Comparison of ENCODE assay signal across 1 cellular context in the genomic region with DNA sequence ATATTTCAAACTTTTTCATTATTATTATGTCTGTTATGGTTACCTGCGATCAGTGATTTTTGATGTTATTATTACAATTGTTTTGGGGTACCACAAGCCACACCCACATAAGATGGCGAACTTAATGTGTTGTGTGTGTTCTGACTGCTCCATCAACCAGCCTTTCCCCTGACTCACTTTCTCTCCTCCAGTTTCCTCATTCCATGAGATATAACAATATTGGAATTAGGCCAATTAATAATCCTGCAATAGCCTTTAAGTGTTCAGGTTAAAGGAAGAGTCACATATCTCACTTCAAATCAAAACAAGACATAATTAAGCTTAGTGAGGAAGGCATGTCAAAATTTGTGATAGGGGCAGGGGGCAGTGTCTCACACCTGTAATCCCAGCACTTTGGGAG.
TF ChIP-seq lines count a peak whose summit lies in the region.

No MANE protein-coding gene starts in this region.

TF ChIP-seq in SK-N-SH, 30 proteins besides CTCF, POLR2A, EP300 and RAD21 (continued from another document):
- TF ChIP-seq, protein P1, sequence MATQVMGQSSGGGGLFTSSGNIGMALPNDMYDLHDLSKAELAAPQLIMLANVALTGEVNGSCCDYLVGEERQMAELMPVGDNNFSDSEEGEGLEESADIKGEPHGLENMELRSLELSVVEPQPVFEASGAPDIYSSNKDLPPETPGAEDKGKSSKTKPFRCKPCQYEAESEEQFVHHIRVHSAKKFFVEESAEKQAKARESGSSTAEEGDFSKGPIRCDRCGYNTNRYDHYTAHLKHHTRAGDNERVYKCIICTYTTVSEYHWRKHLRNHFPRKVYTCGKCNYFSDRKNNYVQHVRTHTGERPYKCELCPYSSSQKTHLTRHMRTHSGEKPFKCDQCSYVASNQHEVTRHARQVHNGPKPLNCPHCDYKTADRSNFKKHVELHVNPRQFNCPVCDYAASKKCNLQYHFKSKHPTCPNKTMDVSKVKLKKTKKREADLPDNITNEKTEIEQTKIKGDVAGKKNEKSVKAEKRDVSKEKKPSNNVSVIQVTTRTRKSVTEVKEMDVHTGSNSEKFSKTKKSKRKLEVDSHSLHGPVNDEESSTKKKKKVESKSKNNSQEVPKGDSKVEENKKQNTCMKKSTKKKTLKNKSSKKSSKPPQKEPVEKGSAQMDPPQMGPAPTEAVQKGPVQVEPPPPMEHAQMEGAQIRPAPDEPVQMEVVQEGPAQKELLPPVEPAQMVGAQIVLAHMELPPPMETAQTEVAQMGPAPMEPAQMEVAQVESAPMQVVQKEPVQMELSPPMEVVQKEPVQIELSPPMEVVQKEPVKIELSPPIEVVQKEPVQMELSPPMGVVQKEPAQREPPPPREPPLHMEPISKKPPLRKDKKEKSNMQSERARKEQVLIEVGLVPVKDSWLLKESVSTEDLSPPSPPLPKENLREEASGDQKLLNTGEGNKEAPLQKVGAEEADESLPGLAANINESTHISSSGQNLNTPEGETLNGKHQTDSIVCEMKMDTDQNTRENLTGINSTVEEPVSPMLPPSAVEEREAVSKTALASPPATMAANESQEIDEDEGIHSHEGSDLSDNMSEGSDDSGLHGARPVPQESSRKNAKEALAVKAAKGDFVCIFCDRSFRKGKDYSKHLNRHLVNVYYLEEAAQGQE (IDR thresholded peaks at IDR 0.05; ENCODE audit: low read depth, low read length), result no peak
